In genomic region chr13:40176242-40176641, GRCh38 we compare ENCODE assay signal across 24 cellular contexts.
"Had no signal": no experiment of that assay in that cellular context is flagged by ENCODE, and none has a peak within 500 bp of the region (broad histone marks: within the 10 kb centered on the region; RNA-seq: fewer than 3 reads in every experiment).

No MANE protein-coding gene starts in this region.

- H3K36me3 Mint-ChIP-seq: stimulated activated memory B cell treated with anti-CD40 and anti-IgM and Interleukin-4, amounts not matched to agents 10 μg/mL and 1 μg/mL and 100 μg/mL, for 72 hours had no signal

- H3K4me3 ChIP-seq: left lung, prostate gland, sigmoid colon, thoracic aorta, transverse colon, upper lobe of right lung, vagina had no signal

- H3K4me1 ChIP-seq: left lung, prostate gland, sigmoid colon, transverse colon, upper lobe of right lung, vagina had no signal

- H3K9me3 ChIP-seq: left lung, prostate gland, sigmoid colon, thoracic aorta, transverse colon, upper lobe of right lung, vagina had no signal

- H3K9me3 Mint-ChIP-seq: effector memory CD8-positive, alpha-beta T cell; nephron; stimulated activated memory B cell treated with anti-CD40 and anti-IgM and Interleukin-4, amounts not matched to agents 10 μg/mL and 1 μg/mL and 100 μg/mL, for 72 hours had no signal

- H3K27me3 ChIP-seq: upper lobe of right lung, vagina had no signal

- H3K36me3 ChIP-seq: left lung, prostate gland, sigmoid colon, thoracic aorta, transverse colon, upper lobe of right lung, vagina had no signal

- H3K4me3 Mint-ChIP-seq: effector memory CD8-positive, alpha-beta T cell; naive thymus-derived CD4-positive, alpha-beta T cell; nephron; stimulated activated memory B cell treated with anti-CD40 and anti-IgM and Interleukin-4, amounts not matched to agents 10 μg/mL and 1 μg/mL and 100 μg/mL, for 72 hours had no signal

- H3K27ac Mint-ChIP-seq: effector memory CD8-positive, alpha-beta T cell; nephron; stimulated activated memory B cell treated with anti-CD40 and anti-IgM and Interleukin-4, amounts not matched to agents 10 μg/mL and 1 μg/mL and 100 μg/mL, for 72 hours had no signal

- DNase-seq: cortex of kidney; effector memory CD8-positive, alpha-beta T cell; erythroblast; head of caudate nucleus; hippocampal formation; left cardiac atrium; left lung; mesendoderm; midbrain; naive thymus-derived CD4-positive, alpha-beta T cell; nucleus accumbens; right cardiac atrium; sigmoid colon; stimulated activated CD4-positive, alpha-beta T cell treated with anti-CD3 and anti-CD28 coated beads, Interleukin-2, amount 100 ng/mL, for 24 hours; stimulated activated CD4-positive, alpha-beta T cell treated with anti-CD3 and anti-CD28 coated beads, Interleukin-4, amount 100 ng/mL, for 24 hours; stimulated activated naive CD8-positive, alpha-beta T cell treated with anti-CD3 and anti-CD28 coated beads, Interleukin-15, Interleukin-2, amounts not matched to agents 100 U/mL and 50 U/mL, for 24 hours; substantia nigra; transverse colon; upper lobe of right lung had no signal

- H3K27ac ChIP-seq: left lung, prostate gland, thoracic aorta, transverse colon, upper lobe of right lung, vagina had no signal

- ATAC-seq: effector memory CD8-positive, alpha-beta T cell; left lung; naive thymus-derived CD4-positive, alpha-beta T cell; right cardiac atrium; stimulated activated memory B cell treated with anti-CD40 and anti-IgM and Interleukin-4, amounts not matched to agents 10 μg/mL and 1 μg/mL and 100 μg/mL, for 72 hours; stimulated activated naive CD8-positive, alpha-beta T cell treated with anti-CD3 and anti-CD28 coated beads, Interleukin-15, Interleukin-2, amounts not matched to agents 100 U/mL and 50 U/mL, for 24 hours; upper lobe of right lung had no signal
